ENCODE assay signal across 12 cellular contexts in genomic region chr17:80984749-80985148, GRCh38. TPM values are rescaled to one million over a fixed set of nuclear protein-coding genes. Genes with fewer than 3 reads are reported as not detected.
DNase-seq lines count a peak whose midpoint lies in the region; TF ChIP-seq lines count a peak whose summit lies in the region.
"Had no signal": no experiment of that assay in that cellular context is flagged by ENCODE, and none has a peak within 500 bp of the region (broad histone marks: within the 10 kb centered on the region; RNA-seq: fewer than 3 reads in every experiment).

No MANE protein-coding gene starts in this region.

- H3K9me3 ChIP-seq in MG63, result no peaks in the 10 kb centered on the region
- H3K9me3 ChIP-seq: heart left ventricle had no signal

- peaks cover 25% of the 10 kb centered on the region for H3K4me1 Mint-ChIP-seq in neural crest cell
- H3K4me1 Mint-ChIP-seq in activated T-helper 1 cell treated with anti-CD3 and anti-CD28 coated beads, Interleukin-12 subunit alpha, Interleukin-12 subunit beta, Interleukin-2, Interleukin-4 antibody, amounts not matched to agents 30 ng/mL and 10 ng/mL and 1 ng/mL, durations not matched to agents 14 hours and 24 hours and 36 hours (ENCODE audit: low read depth), result peaks cover 18% of the 10 kb centered on the region

- H3K9me3 Mint-ChIP-seq in neural crest cell, result no peaks in the 10 kb centered on the region
- H3K9me3 Mint-ChIP-seq in activated T-helper 1 cell treated with anti-CD3 and anti-CD28 coated beads, Interleukin-12 subunit alpha, Interleukin-12 subunit beta, Interleukin-2, Interleukin-4 antibody, amounts not matched to agents 30 ng/mL and 10 ng/mL and 1 ng/mL, durations not matched to agents 14 hours and 24 hours and 36 hours, result peaks cover 5% of the 10 kb centered on the region
- H3K9me3 Mint-ChIP-seq: activated naive CD4-positive, alpha-beta T cell treated with anti-CD3 and anti-CD28 coated beads, Interleukin-2, amount 10 ng/mL, durations not matched to agents 7 days and 5 days had no signal

- H3K36me3 ChIP-seq in MG63, result no peaks in the 10 kb centered on the region
- H3K36me3 ChIP-seq: heart left ventricle had no signal

- no peak overlapping the region for H3K27ac Mint-ChIP-seq in neural crest cell (ENCODE audit: unreplicated experiment)
- no peak overlapping the region for H3K27ac Mint-ChIP-seq in activated T-helper 1 cell treated with anti-CD3 and anti-CD28 coated beads, Interleukin-12 subunit alpha, Interleukin-12 subunit beta, Interleukin-2, Interleukin-4 antibody, amounts not matched to agents 30 ng/mL and 10 ng/mL and 1 ng/mL, durations not matched to agents 14 hours and 24 hours and 36 hours
- H3K27ac Mint-ChIP-seq: activated naive CD4-positive, alpha-beta T cell treated with anti-CD3 and anti-CD28 coated beads, Interleukin-2, amount 10 ng/mL, durations not matched to agents 7 days and 5 days had no signal

- TF ChIP-seq CTCF in AG10803 (conservative IDR thresholded peaks at IDR 0.05; ENCODE audit: low read length) (peak; percentile 63), neural crest cell (conservative IDR thresholded peaks at IDR 0.05) (no peak)

- peak overlapping the region; percentile 71 for H3K4me3 Mint-ChIP-seq in neural crest cell
- H3K4me3 Mint-ChIP-seq in activated T-helper 1 cell treated with anti-CD3 and anti-CD28 coated beads, Interleukin-12 subunit alpha, Interleukin-12 subunit beta, Interleukin-2, Interleukin-4 antibody, amounts not matched to agents 30 ng/mL and 10 ng/mL and 1 ng/mL, durations not matched to agents 14 hours and 24 hours and 36 hours, result no peak overlapping the region
- H3K4me3 Mint-ChIP-seq: activated naive CD4-positive, alpha-beta T cell treated with anti-CD3 and anti-CD28 coated beads, Interleukin-2, amount 10 ng/mL, durations not matched to agents 7 days and 5 days had no signal

- DNase-seq in AG10803 (ENCODE audit: low read depth) (peak; percentile 98), MG63 (peak; percentile 46), epidermal melanocyte (ENCODE audit: insufficient read length, low spot score) (peak; percentile 84), neural crest cell (ENCODE audit: low read depth, low spot score) (no peak), SHP77 treated with DMSO at 0.1 percent for 48 hours (lab: John Stamatoyannopoulos, UW) (no peak), NCI-H2081 treated with DMSO at 0.1 percent for 48 hours (lab: John Stamatoyannopoulos, UW) (no peak), GF-D8 (lab: John Stamatoyannopoulos, UW) (no peak)
- DNase-seq in activated T-helper 1 cell treated with anti-CD3 and anti-CD28 coated beads, Interleukin-12 subunit alpha, Interleukin-12 subunit beta, Interleukin-2, Interleukin-4 antibody, amounts not matched to agents 30 ng/mL and 10 ng/mL and 1 ng/mL, durations not matched to agents 14 hours and 24 hours and 36 hours (ENCODE audit: low spot score), result no peak
- DNase-seq: activated naive CD4-positive, alpha-beta T cell treated with anti-CD3 and anti-CD28 coated beads, Interleukin-2, amount 10 ng/mL, durations not matched to agents 7 days and 5 days; NCI-H1694 treated with DMSO at 0.1 percent for 48 hours; posterior cingulate gyrus had no signal

- H3K36me3 Mint-ChIP-seq in neural crest cell (ENCODE audit: low read depth), result no peaks in the 10 kb centered on the region
- peaks cover 1% of the 10 kb centered on the region for H3K36me3 Mint-ChIP-seq in activated T-helper 1 cell treated with anti-CD3 and anti-CD28 coated beads, Interleukin-12 subunit alpha, Interleukin-12 subunit beta, Interleukin-2, Interleukin-4 antibody, amounts not matched to agents 30 ng/mL and 10 ng/mL and 1 ng/mL, durations not matched to agents 14 hours and 24 hours and 36 hours (ENCODE audit: low read depth)
- H3K36me3 Mint-ChIP-seq: activated naive CD4-positive, alpha-beta T cell treated with anti-CD3 and anti-CD28 coated beads, Interleukin-2, amount 10 ng/mL, durations not matched to agents 7 days and 5 days had no signal

- H3K27me3 ChIP-seq in MG63, result no peaks in the 10 kb centered on the region

- intact Hi-C loops in activated T-helper 1 cell treated with anti-CD3 and anti-CD28 coated beads, Interleukin-12 subunit alpha, Interleukin-12 subunit beta, Interleukin-2, Interleukin-4 antibody, amounts not matched to agents 30 ng/mL and 10 ng/mL and 1 ng/mL, durations not matched to agents 14 hours and 24 hours and 36 hours (cut with micrococcal nuclease), result loop anchor here (5.0 to 10.0 kb wide), 2 partner anchors 117 to 410 kb away; no protein-coding TSS in a partner anchor

- H3K27me3 Mint-ChIP-seq in neural crest cell (ENCODE audit: low read depth), result peaks cover 9% of the 10 kb centered on the region
- peaks cover 12% of the 10 kb centered on the region for H3K27me3 Mint-ChIP-seq in activated T-helper 1 cell treated with anti-CD3 and anti-CD28 coated beads, Interleukin-12 subunit alpha, Interleukin-12 subunit beta, Interleukin-2, Interleukin-4 antibody, amounts not matched to agents 30 ng/mL and 10 ng/mL and 1 ng/mL, durations not matched to agents 14 hours and 24 hours and 36 hours (ENCODE audit: insufficient read depth)

- H3K4me3 ChIP-seq in AG10803 (ENCODE audit: low read length), result no peak overlapping the region
- H3K4me3 ChIP-seq in MG63, result no peak overlapping the region
- H3K4me3 ChIP-seq: heart left ventricle had no signal

RNA-seq across cellular contexts. Expression of gene CHMP6, which starts 6.9 kb away (rescaled TPM):
- total RNA-seq in MG63 (2014; rRNA removed; shearing (Covaris generic); ENCODE audit: low replicate concordance), result 65.4 and 74.3 TPM in 2 replicates
- 32.7 and 33.2 TPM in 2 replicates for total RNA-seq in neural crest cell
- total RNA-seq in activated T-helper 1 cell treated with anti-CD3 and anti-CD28 coated beads, Interleukin-12 subunit alpha, Interleukin-12 subunit beta, Interleukin-2, Interleukin-4 antibody, amounts not matched to agents 30 ng/mL and 10 ng/mL and 1 ng/mL, durations not matched to agents 14 hours and 24 hours and 36 hours, result 36.6 and 43.5 TPM in 2 replicates

RNA-seq across cellular contexts. Expression of gene BAIAP2, which starts 50.2 kb away (rescaled TPM):
- total RNA-seq in MG63 (2014; rRNA removed; shearing (Covaris generic); ENCODE audit: low replicate concordance), result 34.4 and 43.9 TPM in 2 replicates
- total RNA-seq in neural crest cell, result 47.5 and 53.6 TPM in 2 replicates
- 4.3 and 5.8 TPM in 2 replicates for total RNA-seq in activated T-helper 1 cell treated with anti-CD3 and anti-CD28 coated beads, Interleukin-12 subunit alpha, Interleukin-12 subunit beta, Interleukin-2, Interleukin-4 antibody, amounts not matched to agents 30 ng/mL and 10 ng/mL and 1 ng/mL, durations not matched to agents 14 hours and 24 hours and 36 hours

Comparison
In these comparisons a context has a peak if more than half of its experiments do, and no peak if none do; other contexts are left out.
1. DNase-seq: peak in AG10803 (single experiment), MG63 (single experiment) and epidermal melanocyte (single experiment); none in neural crest cell (single experiment), activated T-helper 1 cell treated with anti-CD3 and anti-CD28 coated beads, Interleukin-12 subunit alpha, Interleukin-12 subunit beta, Interleukin-2, Interleukin-4 antibody, amounts not matched to agents 30 ng/mL and 10 ng/mL and 1 ng/mL, durations not matched to agents 14 hours and 24 hours and 36 hours (single experiment), SHP77 treated with DMSO at 0.1 percent for 48 hours (single experiment), NCI-H2081 treated with DMSO at 0.1 percent for 48 hours (single experiment) and GF-D8 (single experiment).